8 cellular contexts compared by ENCODE assay signal in the genomic region with DNA sequence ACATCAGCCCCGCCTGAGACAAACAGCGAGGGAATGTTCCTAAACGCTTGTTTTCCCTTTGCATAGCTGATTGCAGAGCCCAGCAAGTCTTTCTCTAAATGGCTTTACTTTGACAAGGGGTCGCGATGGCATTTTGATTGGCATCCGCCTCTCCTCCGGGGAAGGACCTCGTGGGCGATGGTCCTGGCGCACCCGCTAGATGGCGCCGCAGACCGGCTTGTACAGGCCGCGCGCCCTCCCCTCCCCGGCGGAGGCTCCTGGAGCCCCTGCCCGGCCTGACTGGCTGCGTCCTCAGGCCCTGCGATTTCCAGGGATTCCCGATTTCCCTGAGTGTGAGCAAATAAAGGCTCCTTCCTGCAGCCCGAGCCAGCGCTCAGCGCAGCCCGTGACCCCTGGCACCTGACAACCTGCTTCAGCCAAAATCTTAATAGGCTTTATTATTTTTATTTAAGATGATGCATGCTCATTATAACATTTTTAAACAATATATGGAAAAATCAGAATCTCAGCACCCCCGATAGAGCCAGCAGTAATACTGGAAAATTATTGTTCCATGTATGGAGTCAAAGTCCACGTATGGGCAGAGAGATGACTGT.
A peak's percentile ranks its signal among the peaks of the same experiment; 100 is the strongest.
DNase-seq lines count a peak whose midpoint lies in the region; ATAC-seq and TF ChIP-seq lines count a peak whose summit lies in the region.

No MANE protein-coding gene starts in this region.

- no peak overlapping the region for H3K4me3 ChIP-seq in HEK293 (ENCODE audit: low read depth, low read length)
- peak overlapping the region in 42 of 59 donors; percentile 1 to 56 (median 34) for H3K4me3 ChIP-seq in dorsolateral prefrontal cortex
- peak overlapping the region; percentile 9 for H3K4me3 ChIP-seq in neural cell (ENCODE audit: low read length)

- H3K27ac ChIP-seq in HEK293 (ENCODE audit: extremely low read depth, low read depth, low read length) (no peak overlapping the region), dorsolateral prefrontal cortex (peak overlapping the region in 14 of 59 donors; percentile 8 to 78 (median 34)), neural cell (ENCODE audit: low read length) (no peak overlapping the region)

- no peaks in the 10 kb centered on the region for H3K4me1 ChIP-seq in HEK293 (ENCODE audit: control insufficient read depth, insufficient read depth, low read length)

- POLR2A ChIA-PET in HEK293 (lab: Yijun Ruan, JAX), result no interaction called here

- intact Hi-C loops in dorsolateral prefrontal cortex (cut with DNase I), result loop anchor here (2.0 to 5.0 kb wide), 6 partner anchors 186 to 1339 kb away; no protein-coding TSS in a partner anchor

- H3K9me3 ChIP-seq in HEK293 (ENCODE audit: control insufficient read depth, insufficient read depth, low read depth, low read length) (no peaks in the 10 kb centered on the region), neural cell (ENCODE audit: low read length) (no peaks in the 10 kb centered on the region)

- H3K79me2 ChIP-seq in neural cell (replicated peaks; ENCODE audit: insufficient read depth, low read length), result no peaks in the 10 kb centered on the region

- no peak overlapping the region for H3K4me2 ChIP-seq in neural cell (ENCODE audit: low read length)

- no peak overlapping the region for H2AFZ ChIP-seq in neural cell (ENCODE audit: low read depth, low read length)

- TF ChIP-seq CTCF in HEK293 (tag by site-specific recombination; IDR thresholded peaks at IDR 0.05) (peak; percentile 35; the same call in 1 of the 2 replicates), dorsolateral prefrontal cortex (IDR thresholded peaks at IDR 0.05 in 54 of 56, conservative IDR thresholded peaks at IDR 0.05 in 2 of 56; ENCODE audit: low read depth in 1 of 56, partially characterized antibody in 56 of 56) (peak; percentile 36 to 98 (median 88)), neural cell (IDR thresholded peaks at IDR 0.05; ENCODE audit: poor library complexity, severe bottlenecking) (peak; percentile 93)

- H3K36me3 ChIP-seq in HEK293 (ENCODE audit: control insufficient read depth in 2 of 2, insufficient read depth in 1 of 2, low read length in 2 of 2) (no peaks in the 10 kb centered on the region), neural cell (ENCODE audit: insufficient read depth, low read length) (no peaks in the 10 kb centered on the region)

- ATAC-seq in HG03280 (IDR thresholded peaks at IDR 0.05; ENCODE audit: unreplicated experiment), result no peak

- H3K27me3 ChIP-seq in dorsolateral prefrontal cortex (no peaks in the 10 kb centered on the region), neural cell (ENCODE audit: insufficient read depth, low read depth, low read length) (no peaks in the 10 kb centered on the region)

- no peaks in the 10 kb centered on the region for H4K20me1 ChIP-seq in neural cell (ENCODE audit: insufficient read depth)

- peak; percentile 94 for TF ChIP-seq RAD21 in neural cell (conservative IDR thresholded peaks at IDR 0.05)

- H3K9me2 ChIP-seq in neural cell (ENCODE audit: insufficient read depth, low read length), result no peaks in the 10 kb centered on the region

- TF ChIP-seq EP300 in neural cell (conservative IDR thresholded peaks at IDR 0.05; ENCODE audit: poor library complexity, severe bottlenecking), result peak; percentile 56

- CTCF ChIA-PET in HEK293 (lab: Yijun Ruan, JAX), result interaction anchor here (0.6 to 1.0 kb wide), 5 partner anchors 36 to 1214 kb away, joined by 3 to 6 read pairs (median 3); no protein-coding TSS in a partner anchor

- peak overlapping the region; percentile 28 for H3K9ac ChIP-seq in neural cell (ENCODE audit: low read length)

- DNase-seq in NCI-H2081 (lab: John Stamatoyannopoulos, UW), result peak; percentile 19 to 22
- DNase-seq in NCI-H2081 treated with DMSO at 0.1 percent for 48 hours (lab: John Stamatoyannopoulos, UW), result no peak
- DNase-seq in NCI-H748 treated with DMSO at 0.1 percent for 48 hours (lab: John Stamatoyannopoulos, UW), result peak; percentile 48
- DNase-seq in dorsolateral prefrontal cortex, result peak; percentile 19 to 84 (median 70)
- DNase-seq in amniotic stem cell (lab: John Stamatoyannopoulos, UW), result no peak

- H3F3A ChIP-seq in neural cell (ENCODE audit: insufficient read depth, low read length, poor library complexity, severe bottlenecking), result no peaks in the 10 kb centered on the region

TF ChIP-seq in HEK293, 187 proteins besides CTCF, POLR2A, EP300 and RAD21 (continues in another document):
- no peak for TF ChIP-seq ZNF555 (tag by site-specific recombination; conservative IDR thresholded peaks at IDR 0.05)
- TF ChIP-seq ZNF654 (tag by site-specific recombination; IDR thresholded peaks at IDR 0.05; ENCODE audit: low read depth), result peak; percentile 76
- no peak for TF ChIP-seq YY1 (tag by site-specific recombination; IDR thresholded peaks at IDR 0.05)
- no peak for TF ChIP-seq ZBTB21 (tag by site-specific recombination; IDR thresholded peaks at IDR 0.05)
- TF ChIP-seq, protein P1, sequence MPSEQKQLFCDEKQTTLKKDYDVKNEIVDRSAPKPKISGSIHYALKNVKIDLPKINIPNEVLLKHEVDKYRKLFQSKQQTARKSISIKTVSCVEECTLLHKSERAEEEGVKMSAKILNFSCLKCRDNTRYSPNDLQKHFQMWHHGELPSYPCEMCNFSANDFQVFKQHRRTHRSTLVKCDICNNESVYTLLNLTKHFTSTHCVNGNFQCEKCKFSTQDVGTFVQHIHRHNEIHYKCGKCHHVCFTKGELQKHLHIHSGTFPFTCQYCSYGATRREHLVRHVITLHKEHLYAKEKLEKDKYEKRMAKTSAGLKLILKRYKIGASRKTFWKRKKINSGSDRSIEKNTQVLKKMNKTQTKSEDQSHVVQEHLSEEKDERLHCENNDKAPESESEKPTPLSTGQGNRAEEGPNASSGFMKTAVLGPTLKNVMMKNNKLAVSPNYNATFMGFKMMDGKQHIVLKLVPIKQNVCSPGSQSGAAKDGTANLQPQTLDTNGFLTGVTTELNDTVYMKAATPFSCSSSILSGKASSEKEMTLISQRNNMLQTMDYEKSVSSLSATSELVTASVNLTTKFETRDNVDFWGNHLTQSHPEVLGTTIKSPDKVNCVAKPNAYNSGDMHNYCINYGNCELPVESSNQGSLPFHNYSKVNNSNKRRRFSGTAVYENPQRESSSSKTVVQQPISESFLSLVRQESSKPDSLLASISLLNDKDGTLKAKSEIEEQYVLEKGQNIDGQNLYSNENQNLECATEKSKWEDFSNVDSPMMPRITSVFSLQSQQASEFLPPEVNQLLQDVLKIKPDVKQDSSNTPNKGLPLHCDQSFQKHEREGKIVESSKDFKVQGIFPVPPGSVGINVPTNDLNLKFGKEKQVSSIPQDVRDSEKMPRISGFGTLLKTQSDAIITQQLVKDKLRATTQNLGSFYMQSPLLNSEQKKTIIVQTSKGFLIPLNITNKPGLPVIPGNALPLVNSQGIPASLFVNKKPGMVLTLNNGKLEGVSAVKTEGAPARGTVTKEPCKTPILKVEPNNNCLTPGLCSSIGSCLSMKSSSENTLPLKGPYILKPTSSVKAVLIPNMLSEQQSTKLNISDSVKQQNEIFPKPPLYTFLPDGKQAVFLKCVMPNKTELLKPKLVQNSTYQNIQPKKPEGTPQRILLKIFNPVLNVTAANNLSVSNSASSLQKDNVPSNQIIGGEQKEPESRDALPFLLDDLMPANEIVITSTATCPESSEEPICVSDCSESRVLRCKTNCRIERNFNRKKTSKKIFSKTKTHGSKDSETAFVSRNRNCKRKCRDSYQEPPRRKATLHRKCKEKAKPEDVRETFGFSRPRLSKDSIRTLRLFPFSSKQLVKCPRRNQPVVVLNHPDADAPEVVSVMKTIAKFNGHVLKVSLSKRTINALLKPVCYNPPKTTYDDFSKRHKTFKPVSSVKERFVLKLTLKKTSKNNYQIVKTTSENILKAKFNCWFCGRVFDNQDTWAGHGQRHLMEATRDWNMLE (tag by site-specific recombination; conservative IDR thresholded peaks at IDR 0.05; ENCODE audit: low read depth), result no peak

TF ChIP-seq in neural cell, 6 proteins besides CTCF, POLR2A, EP300 and RAD21:
- no peak for TF ChIP-seq TAF1 (IDR thresholded peaks at IDR 0.05; ENCODE audit: low read depth)
- TF ChIP-seq SMC3 (conservative IDR thresholded peaks at IDR 0.05; ENCODE audit: poor library complexity), result peak; percentile 88
- TF ChIP-seq, protein P2, sequence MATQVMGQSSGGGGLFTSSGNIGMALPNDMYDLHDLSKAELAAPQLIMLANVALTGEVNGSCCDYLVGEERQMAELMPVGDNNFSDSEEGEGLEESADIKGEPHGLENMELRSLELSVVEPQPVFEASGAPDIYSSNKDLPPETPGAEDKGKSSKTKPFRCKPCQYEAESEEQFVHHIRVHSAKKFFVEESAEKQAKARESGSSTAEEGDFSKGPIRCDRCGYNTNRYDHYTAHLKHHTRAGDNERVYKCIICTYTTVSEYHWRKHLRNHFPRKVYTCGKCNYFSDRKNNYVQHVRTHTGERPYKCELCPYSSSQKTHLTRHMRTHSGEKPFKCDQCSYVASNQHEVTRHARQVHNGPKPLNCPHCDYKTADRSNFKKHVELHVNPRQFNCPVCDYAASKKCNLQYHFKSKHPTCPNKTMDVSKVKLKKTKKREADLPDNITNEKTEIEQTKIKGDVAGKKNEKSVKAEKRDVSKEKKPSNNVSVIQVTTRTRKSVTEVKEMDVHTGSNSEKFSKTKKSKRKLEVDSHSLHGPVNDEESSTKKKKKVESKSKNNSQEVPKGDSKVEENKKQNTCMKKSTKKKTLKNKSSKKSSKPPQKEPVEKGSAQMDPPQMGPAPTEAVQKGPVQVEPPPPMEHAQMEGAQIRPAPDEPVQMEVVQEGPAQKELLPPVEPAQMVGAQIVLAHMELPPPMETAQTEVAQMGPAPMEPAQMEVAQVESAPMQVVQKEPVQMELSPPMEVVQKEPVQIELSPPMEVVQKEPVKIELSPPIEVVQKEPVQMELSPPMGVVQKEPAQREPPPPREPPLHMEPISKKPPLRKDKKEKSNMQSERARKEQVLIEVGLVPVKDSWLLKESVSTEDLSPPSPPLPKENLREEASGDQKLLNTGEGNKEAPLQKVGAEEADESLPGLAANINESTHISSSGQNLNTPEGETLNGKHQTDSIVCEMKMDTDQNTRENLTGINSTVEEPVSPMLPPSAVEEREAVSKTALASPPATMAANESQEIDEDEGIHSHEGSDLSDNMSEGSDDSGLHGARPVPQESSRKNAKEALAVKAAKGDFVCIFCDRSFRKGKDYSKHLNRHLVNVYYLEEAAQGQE (IDR thresholded peaks at IDR 0.05; ENCODE audit: borderline replicate concordance), result peak; percentile 10

Comparison
In these comparisons a context has a peak if more than half of its experiments do, and no peak if none do; other contexts are left out.
1. DNase-seq: peak in NCI-H2081 (2 of 2), NCI-H748 treated with DMSO at 0.1 percent for 48 hours (single experiment) and dorsolateral prefrontal cortex (10 of 10); none in NCI-H2081 treated with DMSO at 0.1 percent for 48 hours (single experiment) and amniotic stem cell (single experiment).
2. CTCF ChIP-seq: peak in every context shown above with its lines; median percentile 93 in neural cell; 88 in dorsolateral prefrontal cortex; 35 in HEK293.